ENCODE assay signal across 8 cellular contexts in the genomic region with DNA sequence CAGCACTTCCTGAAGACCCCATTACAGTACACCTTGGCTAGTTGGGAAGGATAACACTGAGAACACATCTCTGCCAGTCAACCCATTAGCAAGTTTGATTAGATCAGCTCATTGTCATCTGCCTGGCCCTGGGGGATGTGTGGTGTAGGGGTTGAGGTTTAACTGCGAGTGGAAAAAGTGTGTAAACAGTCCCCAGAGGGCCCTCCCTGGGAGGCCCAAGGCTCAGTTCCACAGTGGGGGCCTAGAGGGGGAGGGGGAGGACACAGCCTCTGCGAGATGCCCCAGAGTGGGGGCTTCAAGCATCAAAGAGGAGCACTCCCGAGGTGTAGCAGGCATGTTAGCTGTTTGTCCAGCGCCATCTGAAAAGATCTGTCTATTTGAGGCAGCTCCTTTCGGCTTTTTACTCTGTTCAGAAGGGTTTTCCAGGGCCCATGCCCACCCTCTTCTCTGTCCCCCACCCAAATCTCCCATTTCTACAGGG. TPM values are rescaled to one million over a fixed set of nuclear protein-coding genes. Genes with fewer than 3 reads are reported as not detected.
DNase-seq lines count a peak whose midpoint lies in the region; ATAC-seq and TF ChIP-seq lines count a peak whose summit lies in the region.

No MANE protein-coding gene starts in this region.

- TF ChIP-seq POLR2A in transverse colon (IDR thresholded peaks at IDR 0.05): no peak

- 30% methylated on average over 5 of the region's 5 CpGs; no CpG with 5 or more reads in 1 of the 2 donors for WGBS in transverse colon (ENCODE audit: low coverage in 1 of 2), 2 donors

- H3K4me3 ChIP-seq in left lung (peak overlapping the region in 1 of 2 donors; percentile 13), transverse colon (peak overlapping the region in 3 of 4 donors; percentile 26 to 46 (median 27))

- H3K9me3 ChIP-seq in ES-I3 (ENCODE audit: control insufficient read depth, insufficient read depth, low read length): no peaks in the 10 kb centered on the region
- no peaks in the 10 kb centered on the region for H3K9me3 ChIP-seq in left lung
- no peaks in the 10 kb centered on the region for H3K9me3 ChIP-seq in transverse colon

- peak overlapping the region; percentile 89 for H3K27ac Mint-ChIP-seq in activated CD8-positive, alpha-beta T cell treated with anti-CD3 and anti-CD28 coated beads, Interleukin-2, amount 10 ng/mL, durations not matched to agents 7 days and 5 days

- peak overlapping the region; percentile 11; the same call in 1 of the 2 replicates for H3K9ac ChIP-seq in ES-I3 (ENCODE audit: low read depth, low read length)

- peak overlapping the region; percentile 77 for H3K4me3 Mint-ChIP-seq in activated CD8-positive, alpha-beta T cell treated with anti-CD3 and anti-CD28 coated beads, Interleukin-2, amount 10 ng/mL, durations not matched to agents 7 days and 5 days

- H3K36me3 ChIP-seq in ES-I3 (ENCODE audit: insufficient read depth, low read length): no peaks in the 10 kb centered on the region
- no peaks in the 10 kb centered on the region for H3K36me3 ChIP-seq in left lung
- no peaks in the 10 kb centered on the region for H3K36me3 ChIP-seq in transverse colon

- CTCF ChIA-PET in activated CD8-positive, alpha-beta T cell treated with anti-CD3 and anti-CD28 coated beads, Interleukin-2, amount 10 ng/mL, durations not matched to agents 7 days and 5 days (lab: Charles Lee): interaction anchor here (0.5 to 1.7 kb wide), 13 partner anchors 10 to 329 kb away, joined by 3 to 11 read pairs (median 3); a partner anchor contains a TSS

- H3K4me1 Mint-ChIP-seq in activated CD8-positive, alpha-beta T cell treated with anti-CD3 and anti-CD28 coated beads, Interleukin-2, amount 10 ng/mL, durations not matched to agents 7 days and 5 days (ENCODE audit: low read depth): peaks cover 65% of the 10 kb centered on the region

- peak; percentile 34 for ATAC-seq in HG03139 (IDR thresholded peaks at IDR 0.05; ENCODE audit: unreplicated experiment)
- peak; percentile 70 for ATAC-seq in activated CD8-positive, alpha-beta T cell treated with anti-CD3 and anti-CD28 coated beads, Interleukin-2, amount 10 ng/mL, durations not matched to agents 7 days and 5 days
- peak; percentile 8 for ATAC-seq in left lung

- no peak for TF ChIP-seq CTCF in left lung (IDR thresholded peaks at IDR 0.05)
- no peak for TF ChIP-seq CTCF in transverse colon (IDR thresholded peaks at IDR 0.05)

- no peaks in the 10 kb centered on the region for H3K27me3 ChIP-seq in left lung
- no peaks in the 10 kb centered on the region for H3K27me3 ChIP-seq in transverse colon

- no peaks in the 10 kb centered on the region for H3K9me3 Mint-ChIP-seq in activated CD8-positive, alpha-beta T cell treated with anti-CD3 and anti-CD28 coated beads, Interleukin-2, amount 10 ng/mL, durations not matched to agents 7 days and 5 days (ENCODE audit: insufficient read depth)

- DNase-seq in activated CD8-positive, alpha-beta T cell treated with anti-CD3 and anti-CD28 coated beads, Interleukin-2, amount 10 ng/mL, durations not matched to agents 7 days and 5 days: peak; percentile 80
- DNase-seq in left lung (no peak), transverse colon (no peak), NCI-H2107 treated with DMSO at 0.1 percent for 48 hours (lab: John Stamatoyannopoulos, UW; ENCODE audit: unreplicated experiment) (no peak), AG20443 (ENCODE audit: low spot score) (no peak), NCI-H187 (lab: John Stamatoyannopoulos, UW) (no peak)

- peaks cover 2% of the 10 kb centered on the region for H3K36me3 Mint-ChIP-seq in activated CD8-positive, alpha-beta T cell treated with anti-CD3 and anti-CD28 coated beads, Interleukin-2, amount 10 ng/mL, durations not matched to agents 7 days and 5 days (ENCODE audit: low read depth)

- H3K27me3 Mint-ChIP-seq in activated CD8-positive, alpha-beta T cell treated with anti-CD3 and anti-CD28 coated beads, Interleukin-2, amount 10 ng/mL, durations not matched to agents 7 days and 5 days (ENCODE audit: low read depth): no peaks in the 10 kb centered on the region

- H3K27ac ChIP-seq in left lung: peak overlapping the region in 1 of 2 donors; percentile 19
- H3K27ac ChIP-seq in transverse colon: peak overlapping the region; percentile 75 to 84 (median 80)

- TF ChIP-seq EP300 in transverse colon (IDR thresholded peaks at IDR 0.05; ENCODE audit: low read depth): no peak

- intact Hi-C loops in left lung (cut with DNase I): no loop called here
- intact Hi-C loops in transverse colon (cut with DNase I; ENCODE audit: low total_unique reads): no loop called here

- H3K4me1 ChIP-seq in ES-I3 (ENCODE audit: insufficient read depth, low read length) (peaks cover 5% of the 10 kb centered on the region; the same call in 1 of the 2 replicates), left lung (peaks cover 0 to 14% of the 10 kb centered on the region in 2 donors), transverse colon (peaks cover 0 to 50% (median 41%) of the 10 kb centered on the region in 4 donors)

- in situ Hi-C loops in transverse colon (cut with MboI; ENCODE audit: low pct_ligation_motif_present in 1 of 4, low pct_unique_long_range_greater_than_20kb in 1 of 4, low sequenced_read_pairs in 3 of 4): no loop called here

- POLR2A ChIA-PET in activated CD8-positive, alpha-beta T cell treated with anti-CD3 and anti-CD28 coated beads, Interleukin-2, amount 10 ng/mL, durations not matched to agents 7 days and 5 days (lab: Charles Lee): interaction anchor here (0.7 to 2.0 kb wide), 20 partner anchors 9 to 139 kb away, joined by 3 to 10 read pairs (median 4); a partner anchor contains a TSS

RNA-seq across cellular contexts. Expression of a gene that starts 0.3 kb away (rescaled TPM):
- total RNA-seq in activated CD8-positive, alpha-beta T cell treated with anti-CD3 and anti-CD28 coated beads, Interleukin-2, amount 10 ng/mL, durations not matched to agents 7 days and 5 days: 10 to 100 TPM; 16.5 to 16.8 TPM
- 1 to 10 TPM; 1.5 to 2.0 TPM for total RNA-seq in left lung
- 10 to 100 TPM; 27.9 to 50.1 (median 30.2) TPM for total RNA-seq in transverse colon

RNA-seq across cellular contexts. Expression of a gene that starts 11.8 kb away (rescaled TPM):
- 1 to 10 TPM in 1 of 2 experiments, under 1 TPM in 1; 0.76 to 1.7 TPM for total RNA-seq in activated CD8-positive, alpha-beta T cell treated with anti-CD3 and anti-CD28 coated beads, Interleukin-2, amount 10 ng/mL, durations not matched to agents 7 days and 5 days
- total RNA-seq in left lung (1 to 10 TPM; 4.9 to 6.3 TPM), transverse colon (1 to 10 TPM in 3 of 4 donors, not detected in 1; 2.2 to 2.9 (median 2.7) TPM)

RNA-seq across cellular contexts. Expression of a gene that starts 27.5 kb away (rescaled TPM):
- 10 to 100 TPM; 24.9 TPM for total RNA-seq in activated CD8-positive, alpha-beta T cell treated with anti-CD3 and anti-CD28 coated beads, Interleukin-2, amount 10 ng/mL, durations not matched to agents 7 days and 5 days
- total RNA-seq in left lung: 10 to 100 TPM; 23.1 to 38.0 TPM
- 100 to 1,000 TPM in 1 of 4 donors, 10 to 100 TPM in 3; 41.8 to 165 (median 56.6) TPM for total RNA-seq in transverse colon

RNA-seq across cellular contexts. Expression of a gene that starts 28.2 kb away (rescaled TPM):
- 100 to 1,000 TPM; 277 to 292 TPM for total RNA-seq in activated CD8-positive, alpha-beta T cell treated with anti-CD3 and anti-CD28 coated beads, Interleukin-2, amount 10 ng/mL, durations not matched to agents 7 days and 5 days
- total RNA-seq in left lung (100 to 1,000 TPM; 159 to 171 TPM), transverse colon (100 to 1,000 TPM; 142 to 165 (median 154) TPM)

RNA-seq across cellular contexts. Expression of a gene that starts 53.8 kb away (rescaled TPM):
- total RNA-seq in activated CD8-positive, alpha-beta T cell treated with anti-CD3 and anti-CD28 coated beads, Interleukin-2, amount 10 ng/mL, durations not matched to agents 7 days and 5 days: 10 to 100 TPM; 71.9 to 76.4 TPM
- 10 to 100 TPM; 39.3 to 55.0 TPM for total RNA-seq in left lung
- 10 to 100 TPM; 34.8 to 49.4 (median 42.8) TPM for total RNA-seq in transverse colon

Comparison
In these comparisons a context has a peak if more than half of its experiments do, and no peak if none do; other contexts are left out.
1. ATAC-seq: peak in every context shown above with its lines; median percentile 70 in activated CD8-positive, alpha-beta T cell treated with anti-CD3 and anti-CD28 coated beads, Interleukin-2, amount 10 ng/mL, durations not matched to agents 7 days and 5 days; 34 in HG03139; 8 in left lung.
2. RNA of a gene that starts 0.3 kb away (total RNA-seq): 27.9 to 50.1 TPM in transverse colon and 16.5 to 16.8 TPM in activated CD8-positive, alpha-beta T cell treated with anti-CD3 and anti-CD28 coated beads, Interleukin-2, amount 10 ng/mL, durations not matched to agents 7 days and 5 days; 1.5 to 2.0 TPM in left lung; every median in the first group is over 4 times any median in the second.